In the genomic region with DNA sequence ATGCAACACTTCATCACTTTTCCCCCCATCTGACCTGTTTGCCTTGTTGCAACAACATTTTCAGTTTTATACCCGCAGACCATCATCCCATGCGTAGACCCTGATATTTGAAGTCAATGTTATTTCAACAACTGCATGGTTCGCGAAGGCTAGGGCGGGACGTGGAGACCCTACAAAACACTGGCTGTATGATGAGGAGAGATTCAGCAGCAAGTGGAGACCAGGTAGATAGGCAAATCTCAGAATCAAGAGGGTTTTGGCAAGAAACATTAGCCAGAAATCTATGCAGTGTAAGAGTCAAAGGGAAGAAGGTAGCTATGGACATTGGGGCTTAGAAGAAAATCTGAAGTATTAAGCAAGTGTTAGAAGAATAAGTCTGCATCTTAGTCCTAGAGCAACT, we compare ENCODE assay signal across 24 cellular contexts. TPM values are rescaled to one million over a fixed set of nuclear protein-coding genes. Genes with fewer than 3 reads are reported as not detected.
DNase-seq lines count a peak whose midpoint lies in the region; ATAC-seq and TF ChIP-seq lines count a peak whose summit lies in the region.
"Had no signal": no experiment of that assay in that cellular context is flagged by ENCODE, and none has a peak within 500 bp of the region (broad histone marks: within the 10 kb centered on the region; RNA-seq: fewer than 3 reads in every experiment).

No MANE protein-coding gene starts in this region.

- H3K14ac ChIP-seq in IMR-90 (replicated peaks; ENCODE audit: low read depth, low read length): peak overlapping the region; percentile 17; the same call in 1 of the 2 replicates

- no peaks in the 10 kb centered on the region for H3K36me3 Mint-ChIP-seq in activated T-cell treated with anti-CD3 and anti-CD28 coated beads, Interleukin-2, amount 50 U/mL, for 72 hours (ENCODE audit: insufficient read depth in 2 of 2)
- no peaks in the 10 kb centered on the region for H3K36me3 Mint-ChIP-seq in activated naive CD8-positive, alpha-beta T cell
- H3K36me3 Mint-ChIP-seq in progenitor cell of endocrine pancreas (ENCODE audit: insufficient read depth): no peaks in the 10 kb centered on the region
- no peaks in the 10 kb centered on the region for H3K36me3 Mint-ChIP-seq in nephron progenitor cell (ENCODE audit: low read depth)
- H3K36me3 Mint-ChIP-seq: activated naive CD8-positive, alpha-beta T cell treated with anti-CD3 and anti-CD28 coated beads, Interleukin-2, amount 10 ng/mL, durations not matched to agents 7 days and 5 days; type B pancreatic cell had no signal

- no peak for ATAC-seq in activated T-cell treated with anti-CD3 and anti-CD28 coated beads, Interleukin-2, amount 50 U/mL, for 72 hours (replicated peaks in 1 of 2)
- ATAC-seq in IMR-90 (ENCODE audit: low read depth): no peak
- ATAC-seq: activated T-helper 17 cell treated with anti-CD3 and anti-CD28 coated beads, Interleukin-2, amount 50 U/mL, for 72 hours had no signal

- peak overlapping the region; percentile 34; the same call in 1 of the 2 replicates for H2BK20ac ChIP-seq in IMR-90 (ENCODE audit: low read depth, low read length)

- no peak overlapping the region for H3K4me3 ChIP-seq in IMR-90 (ENCODE audit: insufficient read depth, low read depth, low read length)
- H3K4me3 ChIP-seq: dorsolateral prefrontal cortex, Peyer's patch, SJCRH30 had no signal

- TF ChIP-seq CTCF in IMR-90 (conservative IDR thresholded peaks at IDR 0.05; ENCODE audit: low read depth, low read length) (no peak), progenitor cell of endocrine pancreas (IDR thresholded peaks at IDR 0.05; ENCODE audit: unreplicated experiment) (no peak), nephron progenitor cell (IDR thresholded peaks at IDR 0.05) (no peak)

- no peak overlapping the region for H3K56ac ChIP-seq in IMR-90 (ENCODE audit: extremely low read depth, insufficient read depth, low read length)

- CTCF ChIA-PET in IMR-90 (lab: Yijun Ruan, JAX): no interaction called here

- 60% methylated on average over 1 of the region's 6 CpGs; no CpG with 5 or more reads in 1 of the 2 experiments for WGBS in IMR-90 (ENCODE audit: extremely low coverage in 2 of 2, insufficient read length in 1 of 2), 2 experiments

- peak overlapping the region; percentile 44; the same call in 2 of the 3 replicates for H2BK15ac ChIP-seq in IMR-90 (ENCODE audit: low read depth, low read length)

- peak overlapping the region; percentile 46; the same call in 1 of the 2 replicates for H4K91ac ChIP-seq in IMR-90 (ENCODE audit: insufficient read depth, low read depth, low read length)

- H4K20me1 ChIP-seq in IMR-90 (ENCODE audit: insufficient read depth, low read length): no peaks in the 10 kb centered on the region

- no peaks in the 10 kb centered on the region for H3K9me3 ChIP-seq in IMR-90 (ENCODE audit: control insufficient read depth, insufficient read depth, low read length)
- H3K9me3 ChIP-seq: Peyer's patch, SJCRH30 had no signal

- H3K4me2 ChIP-seq in IMR-90 (ENCODE audit: low read depth, low read length): no peak overlapping the region

- H4K5ac ChIP-seq in IMR-90 (ENCODE audit: low read depth, low read length): no peak overlapping the region

- no peak for DNase-seq in activated T-cell treated with anti-CD3 and anti-CD28 coated beads, Interleukin-2, amount 50 U/mL, for 72 hours
- DNase-seq in activated T-cell treated with anti-CD3 and anti-CD28 coated beads, Interleukin-2, amount 50 U/mL, for 1 hour: no peak
- DNase-seq in IMR-90 (no peak), progenitor cell of endocrine pancreas (ENCODE audit: low spot score, unreplicated experiment) (no peak), nephron progenitor cell (no peak), COLO668 (lab: John Stamatoyannopoulos, UW; ENCODE audit: unreplicated experiment) (no peak), inferior parietal cortex (ENCODE audit: extremely low spot score) (no peak)
- DNase-seq: activated CD4-positive, alpha-beta T cell treated with anti-CD3 and anti-CD28 coated beads for 1 hour; activated naive CD8-positive, alpha-beta T cell treated with anti-CD3 and anti-CD28 coated beads, Interleukin-2, amount 10 ng/mL, durations not matched to agents 7 days and 5 days; AML-193; COR-L47; dorsolateral prefrontal cortex; kidney; NCI-H1694; NCI-H2171; NCI-H524 treated with DMSO at 0.1 percent for 48 hours; NK-92 treated with Interleukin-12 subunit alpha and Interleukin-12 subunit beta, amount 100 ng/mL, for 24 hours; Peyer's patch; SJCRH30; stimulated activated CD8-positive, alpha-beta memory T cell treated with anti-CD3 and anti-CD28 coated beads, Interleukin-4, amount 100 ng/mL, for 48 hours had no signal

- H3K27ac Mint-ChIP-seq in activated T-cell treated with anti-CD3 and anti-CD28 coated beads, Interleukin-2, amount 50 U/mL, for 72 hours: peak overlapping the region; percentile 8
- H3K27ac Mint-ChIP-seq in activated naive CD8-positive, alpha-beta T cell: peak overlapping the region; percentile 36
- H3K27ac Mint-ChIP-seq in progenitor cell of endocrine pancreas: peak overlapping the region; percentile 2
- H3K27ac Mint-ChIP-seq in nephron progenitor cell: no peak overlapping the region
- H3K27ac Mint-ChIP-seq: activated naive CD8-positive, alpha-beta T cell treated with anti-CD3 and anti-CD28 coated beads, Interleukin-2, amount 10 ng/mL, durations not matched to agents 7 days and 5 days; activated T-helper 17 cell treated with anti-CD3 and anti-CD28 coated beads, Interleukin-2, amount 50 U/mL, for 72 hours; type B pancreatic cell had no signal

- in situ Hi-C loops in IMR-90 (cut with MboI; ENCODE audit: low sequenced_read_pairs): loop anchor here (10.0 kb wide), 1 partner anchor 557 kb away; no protein-coding TSS in a partner anchor

- dilution Hi-C loops in IMR-90 (cut with HindIII; ENCODE audit: low sequenced_read_pairs, unreplicated experiment): no loop called here

- no TSS peak for BruUV-seq in IMR-90 (replicated peaks; lab: Mats Ljungman, UMichigan)

- peaks cover 21% of the 10 kb centered on the region for H3K4me1 Mint-ChIP-seq in activated T-cell treated with anti-CD3 and anti-CD28 coated beads, Interleukin-2, amount 50 U/mL, for 72 hours (ENCODE audit: low read depth)
- H3K4me1 Mint-ChIP-seq in activated naive CD8-positive, alpha-beta T cell (ENCODE audit: low read depth): peaks cover 33% of the 10 kb centered on the region
- H3K4me1 Mint-ChIP-seq in progenitor cell of endocrine pancreas (ENCODE audit: low read depth): peaks cover 15% of the 10 kb centered on the region
- H3K4me1 Mint-ChIP-seq in nephron progenitor cell: no peaks in the 10 kb centered on the region
- H3K4me1 Mint-ChIP-seq: activated T-helper 17 cell treated with anti-CD3 and anti-CD28 coated beads, Interleukin-2, amount 50 U/mL, for 72 hours had no signal

- H3K23ac ChIP-seq in IMR-90 (ENCODE audit: low read depth, low read length): no peak overlapping the region

- H3K9ac ChIP-seq in IMR-90 (ENCODE audit: low read depth, low read length): no peak overlapping the region

- TF ChIP-seq POLR2A in IMR-90 (IDR thresholded peaks at IDR 0.05; ENCODE audit: low read depth, low read length): no peak

- TF ChIP-seq RAD21 in IMR-90 (IDR thresholded peaks at IDR 0.05; ENCODE audit: low read length): no peak

- H3K4me3 Mint-ChIP-seq in activated T-cell treated with anti-CD3 and anti-CD28 coated beads, Interleukin-2, amount 50 U/mL, for 72 hours: peak overlapping the region in 1 of 2 donors; percentile 17
- H3K4me3 Mint-ChIP-seq in activated naive CD8-positive, alpha-beta T cell: no peak overlapping the region
- no peak overlapping the region for H3K4me3 Mint-ChIP-seq in progenitor cell of endocrine pancreas (ENCODE audit: low read depth)
- no peak overlapping the region for H3K4me3 Mint-ChIP-seq in nephron progenitor cell
- H3K4me3 Mint-ChIP-seq: activated naive CD8-positive, alpha-beta T cell treated with anti-CD3 and anti-CD28 coated beads, Interleukin-2, amount 10 ng/mL, durations not matched to agents 7 days and 5 days; activated T-helper 17 cell treated with anti-CD3 and anti-CD28 coated beads, Interleukin-2, amount 50 U/mL, for 72 hours; neural crest cell; type B pancreatic cell had no signal

- no peak overlapping the region for H3K18ac ChIP-seq in IMR-90 (ENCODE audit: low read depth, low read length)

- no peak overlapping the region for H2BK5ac ChIP-seq in IMR-90 (ENCODE audit: low read depth, low read length, poor library complexity, severe bottlenecking)

- peak overlapping the region; percentile 17 for H2BK120ac ChIP-seq in IMR-90 (ENCODE audit: low read depth, low read length)

- H3K27me3 ChIP-seq in IMR-90 (ENCODE audit: control insufficient read depth, insufficient read depth, low read length): no peaks in the 10 kb centered on the region
- H3K27me3 ChIP-seq: Peyer's patch, SJCRH30 had no signal

- no peaks in the 10 kb centered on the region for H3K36me3 ChIP-seq in IMR-90 (ENCODE audit: control insufficient read depth, insufficient read depth, low read length)
- H3K36me3 ChIP-seq: Peyer's patch, SJCRH30 had no signal

- H4K8ac ChIP-seq in IMR-90 (ENCODE audit: low read depth in 2 of 2, low read length in 2 of 2): no peak overlapping the region

- no peaks in the 10 kb centered on the region for H3K9me3 Mint-ChIP-seq in activated T-cell treated with anti-CD3 and anti-CD28 coated beads, Interleukin-2, amount 50 U/mL, for 72 hours
- H3K9me3 Mint-ChIP-seq in activated naive CD8-positive, alpha-beta T cell (ENCODE audit: low read depth): no peaks in the 10 kb centered on the region
- H3K9me3 Mint-ChIP-seq in progenitor cell of endocrine pancreas (ENCODE audit: low read depth): no peaks in the 10 kb centered on the region
- no peaks in the 10 kb centered on the region for H3K9me3 Mint-ChIP-seq in nephron progenitor cell
- H3K9me3 Mint-ChIP-seq: activated naive CD8-positive, alpha-beta T cell treated with anti-CD3 and anti-CD28 coated beads, Interleukin-2, amount 10 ng/mL, durations not matched to agents 7 days and 5 days; activated T-helper 17 cell treated with anti-CD3 and anti-CD28 coated beads, Interleukin-2, amount 50 U/mL, for 72 hours; neural crest cell had no signal

- 0 out of 2 replicates have a peak overlapping the region, but pooled peaks have one; percentile 18 for H3K4ac ChIP-seq in IMR-90 (ENCODE audit: low read depth, low read length)

- H2AK9ac ChIP-seq in IMR-90 (replicated peaks; ENCODE audit: low read depth, low read length, poor library complexity): no peak overlapping the region

- POLR2A ChIA-PET in IMR-90 (lab: Charles Lee; ENCODE audit: unreplicated experiment): no interaction called here

- no peak overlapping the region for H3K27ac ChIP-seq in IMR-90 (ENCODE audit: insufficient read depth, low read length)
- H3K27ac ChIP-seq: dorsolateral prefrontal cortex, Peyer's patch, SJCRH30 had no signal

- H2AFZ ChIP-seq in IMR-90 (replicated peaks; ENCODE audit: low read length, poor library complexity): no peak overlapping the region

- intact Hi-C loops in IMR-90 (cut with micrococcal nuclease): no loop called here

- no peaks in the 10 kb centered on the region for H3K79me1 ChIP-seq in IMR-90 (ENCODE audit: low read depth in 1 of 2, low read length in 2 of 2)

- no peaks in the 10 kb centered on the region for H3K9me1 ChIP-seq in IMR-90 (ENCODE audit: insufficient read depth, low read length)

- H3K4me1 ChIP-seq in IMR-90 (ENCODE audit: control insufficient read depth, insufficient read depth, low read length): peaks cover 4% of the 10 kb centered on the region; the same call in 1 of the 2 replicates
- H3K4me1 ChIP-seq: Peyer's patch had no signal

- H2AK5ac ChIP-seq in IMR-90 (ENCODE audit: low read depth, low read length): no peak overlapping the region

- H3K27me3 Mint-ChIP-seq in activated T-cell treated with anti-CD3 and anti-CD28 coated beads, Interleukin-2, amount 50 U/mL, for 72 hours (ENCODE audit: low read depth): peaks cover 20% of the 10 kb centered on the region
- H3K27me3 Mint-ChIP-seq in activated naive CD8-positive, alpha-beta T cell: peaks cover 6% of the 10 kb centered on the region
- H3K27me3 Mint-ChIP-seq in progenitor cell of endocrine pancreas: no peaks in the 10 kb centered on the region
- no peaks in the 10 kb centered on the region for H3K27me3 Mint-ChIP-seq in nephron progenitor cell (ENCODE audit: low read depth, poor library complexity)
- H3K27me3 Mint-ChIP-seq: type B pancreatic cell had no signal

RNA-seq across cellular contexts. Expression of gene SPAG16, which starts 42.4 kb away (rescaled TPM):
- total RNA-seq in activated T-cell treated with anti-CD3 and anti-CD28 coated beads, Interleukin-2, amount 50 U/mL, for 72 hours: 1 to 10 TPM; 8.2 to 9.0 TPM
- 7.3 and 16.9 TPM in 2 replicates for total RNA-seq in IMR-90 (2012; rRNA removed)
- 12.8 and 13.5 TPM in 2 replicates for polyA plus RNA-seq in IMR-90 (2012; rRNA removed)
- polyA plus RNA-seq in IMR-90 (2012; cell fraction: cytosol; rRNA removed): 6.3 TPM in 2 replicates
- polyA plus RNA-seq in IMR-90 (2012; cell fraction: nucleus; rRNA removed; ENCODE audit: low replicate concordance): 1.4 and 4.7 TPM in 2 replicates
- total RNA-seq in progenitor cell of endocrine pancreas: 52.8 and 54.4 TPM in 2 replicates
